ENCODE assay signal across 16 cellular contexts in the genomic region with DNA sequence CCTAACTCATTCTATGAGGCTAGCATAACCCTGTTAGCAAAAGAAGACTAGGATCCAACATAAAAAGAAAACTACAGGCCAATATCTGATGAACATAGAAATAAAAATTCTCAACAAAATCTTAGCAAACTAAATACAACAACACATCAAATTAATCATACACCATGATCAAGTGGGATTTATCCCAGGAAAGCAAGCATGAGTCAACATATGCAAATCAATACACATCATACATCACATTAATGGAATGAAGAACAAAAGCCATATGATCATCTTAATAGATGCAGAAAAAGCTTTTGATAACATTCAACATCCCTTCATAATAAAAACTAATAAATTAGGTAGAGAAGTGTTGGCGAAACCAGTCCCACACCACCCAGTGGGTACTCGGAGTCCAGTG.
DNase-seq lines count a peak whose midpoint lies in the region; ATAC-seq, FAIRE-seq and TF ChIP-seq lines count a peak whose summit lies in the region.
"Had no signal": no experiment of that assay in that cellular context is flagged by ENCODE, and none has a peak within 500 bp of the region (broad histone marks: within the 10 kb centered on the region; RNA-seq: fewer than 3 reads in every experiment).

No MANE protein-coding gene starts in this region.

- no peaks in the 10 kb centered on the region for H3K36me3 ChIP-seq in bronchial epithelial cell (ENCODE audit: control insufficient read depth, insufficient read depth, low read length)

- no peak for ATAC-seq in GM21515 (IDR thresholded peaks at IDR 0.05; ENCODE audit: unreplicated experiment)
- ATAC-seq: HCT116 had no signal

- FAIRE-seq in bronchial epithelial cell (lab: Jason Lieb, UNC) = no peak
- no peak for FAIRE-seq in GM12891 (lab: Jason Lieb, UNC)
- FAIRE-seq: H1 had no signal

- H3K4me3 ChIP-seq in bronchial epithelial cell (ENCODE audit: low read depth, low read length) = no peak overlapping the region
- no peak overlapping the region for H3K4me3 ChIP-seq in fibroblast of mammary gland (ENCODE audit: control insufficient read depth, low read depth, low read length)
- H3K4me3 ChIP-seq: GM23248 had no signal

- no peaks in the 10 kb centered on the region for H3K27me3 ChIP-seq in bronchial epithelial cell (ENCODE audit: control insufficient read depth, insufficient read depth, low read length)

- TF ChIP-seq CTCF in bronchial epithelial cell (IDR thresholded peaks at IDR 0.05; ENCODE audit: insufficient read depth, low read length, severe bottlenecking) = no peak
- no peak for TF ChIP-seq CTCF in fibroblast of mammary gland (conservative IDR thresholded peaks at IDR 0.05; ENCODE audit: control insufficient read depth, insufficient read depth, low read depth, low read length)

- DNase-seq in HCEC 1CT (peak; percentile 75), bronchial epithelial cell (ENCODE audit: low read depth) (peak; percentile 35), fibroblast of mammary gland (ENCODE audit: low read depth) (peak; percentile 49), iPS-NIHi7 (ENCODE audit: extremely low spot score) (no peak), GM12891 (ENCODE audit: insufficient read length, low spot score) (no peak)
- DNase-seq: C1 segment of cervical spinal cord; Calu3; CD4-positive, alpha-beta memory T cell; COR-L47; DMS53; DMS79 treated with DMSO at 0.1 percent for 48 hours; GM23248; H7 had no signal

- TF ChIP-seq POLR2A in GM12891 (IDR thresholded peaks at IDR 0.05; ENCODE audit: low read depth, low read length) = no peak

TF ChIP-seq in GM12891, 5 proteins besides CTCF, POLR2A, EP300 and RAD21:
- no peak for TF ChIP-seq PAX5 (IDR thresholded peaks at IDR 0.05; ENCODE audit: insufficient read depth, low read length, severe bottlenecking)
- no peak for TF ChIP-seq TAF1 (IDR thresholded peaks at IDR 0.05; ENCODE audit: low read depth, low read length)
- no peak for TF ChIP-seq POLR2AphosphoS5 (IDR thresholded peaks at IDR 0.05; ENCODE audit: low read depth, low read length)
- no peak for TF ChIP-seq POU2F2 (IDR thresholded peaks at IDR 0.05; ENCODE audit: low read depth, low read length)
- TF ChIP-seq SPI1 (IDR thresholded peaks at IDR 0.05; ENCODE audit: low read depth, low read length) = no peak

Comparison
In these comparisons a context has a peak if more than half of its experiments do, and no peak if none do; other contexts are left out.
1. DNase-seq: peak in HCEC 1CT (single experiment), bronchial epithelial cell (single experiment) and fibroblast of mammary gland (single experiment); none in iPS-NIHi7 (single experiment) and GM12891 (single experiment).